ENCODE assay signal across 8 cellular contexts in the genomic region with DNA sequence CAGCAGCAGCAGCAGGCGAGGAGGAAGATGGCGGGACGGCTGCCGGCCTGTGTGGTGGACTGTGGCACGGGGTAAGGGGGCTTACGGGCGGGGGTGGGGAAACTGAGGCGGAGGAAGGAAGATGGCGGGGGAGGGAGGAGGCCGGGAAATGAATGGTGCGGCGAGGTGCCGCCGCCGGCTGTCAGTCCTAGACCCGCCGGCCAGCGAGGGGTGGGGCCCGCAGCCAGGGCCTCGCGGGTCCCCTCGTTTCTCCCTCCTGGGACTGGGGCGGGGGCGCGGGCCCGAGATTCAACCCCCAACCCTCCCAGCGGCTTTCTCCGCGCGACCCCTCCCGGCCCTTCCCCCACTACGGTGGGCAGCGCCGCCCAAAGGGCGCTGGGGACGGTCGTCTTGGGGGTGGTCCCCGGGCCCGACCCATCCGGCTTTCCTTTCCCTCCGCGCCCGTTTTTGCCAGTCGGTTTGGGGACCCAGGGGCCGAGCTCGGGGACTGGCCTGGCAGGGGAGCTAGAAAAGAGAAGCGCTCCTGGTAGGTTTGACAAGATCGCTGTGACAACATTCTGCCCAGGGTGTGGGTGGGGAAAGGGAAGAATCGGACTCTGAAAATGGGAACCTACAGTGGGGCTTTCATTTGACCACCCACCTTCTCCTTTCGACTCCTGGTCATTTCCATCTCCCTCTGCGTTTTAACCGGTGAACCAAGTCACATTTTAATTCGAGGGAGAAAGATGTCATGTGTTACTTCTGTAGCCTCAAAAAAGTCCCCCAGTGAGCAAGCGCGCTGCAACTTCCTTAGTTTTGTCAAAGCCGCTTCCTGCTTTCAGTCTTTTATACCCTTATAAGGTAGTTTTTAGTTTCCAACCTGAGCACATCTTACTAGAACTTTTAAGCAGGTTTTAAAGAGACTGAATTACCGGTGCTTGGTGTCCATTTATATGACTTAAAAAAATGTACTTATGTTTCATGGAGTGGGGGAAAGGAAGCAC. TPM values are rescaled to one million over a fixed set of nuclear protein-coding genes. Genes with fewer than 3 reads are reported as not detected.
DNase-seq lines count a peak whose midpoint lies in the region; ATAC-seq and TF ChIP-seq lines count a peak whose summit lies in the region.

No MANE protein-coding gene starts in this region.

- no peaks in the 10 kb centered on the region for H3K27me3 ChIP-seq in HCT116 (ENCODE audit: insufficient read depth, low read length)

- H3K27ac ChIP-seq in HCT116 (ENCODE audit: low read depth, low read length), result peak overlapping the region; percentile 82

- TF ChIP-seq RAD21 in HCT116 (IDR thresholded peaks at IDR 0.05; ENCODE audit: low read depth), result no peak

- peak overlapping the region; percentile 73 to 86 for H3K4me3 ChIP-seq in HCT116 (replicated peaks in 1 of 2; ENCODE audit: low read depth in 1 of 2, low read length in 2 of 2)

- no peak for TF ChIP-seq POLR2A in HCT116 (IDR thresholded peaks at IDR 0.05; ENCODE audit: borderline replicate concordance, extremely low read depth, insufficient read depth, insufficient read length)

- no peak overlapping the region for H2AFZ ChIP-seq in HCT116 (ENCODE audit: low read depth, low read length, poor library complexity, severe bottlenecking)

- H3K4me2 ChIP-seq in HCT116 (ENCODE audit: low read length), result peak overlapping the region; percentile 76

- H4K20me1 ChIP-seq in HCT116 (ENCODE audit: insufficient read depth), result no peaks in the 10 kb centered on the region

- no peaks in the 10 kb centered on the region; a peak in 1 of 4 replicates for H3K36me3 ChIP-seq in HCT116 (ENCODE audit: control insufficient read depth in 1 of 2, insufficient read depth in 2 of 2, low read length in 2 of 2)

- TSS peak; percentile 43 for BruUV-seq in HCT116 (replicated peaks; lab: Mats Ljungman, UMichigan)

- H3K9ac ChIP-seq in HCT116 (ENCODE audit: low read length), result peak overlapping the region; percentile 80

- peak; percentile 37 for ATAC-seq in HCT116

- H3K79me2 ChIP-seq in HCT116 (ENCODE audit: insufficient read depth, low read length), result peaks cover 53% of the 10 kb centered on the region

- intact Hi-C loops in HCT116 (cut with micrococcal nuclease), result no loop called here

- H3K9me2 ChIP-seq in HCT116 (ENCODE audit: insufficient read depth), result no peaks in the 10 kb centered on the region

- H3K9me3 ChIP-seq in HCT116 (ENCODE audit: control insufficient read depth in 1 of 2, insufficient read depth in 1 of 2, low read depth in 1 of 2, low read length in 2 of 2), result no peaks in the 10 kb centered on the region

- POLR2A ChIA-PET in GM10248 (lab: Yijun Ruan, JAX) (interaction anchor here (0.6 kb wide), 1 partner anchor 20 kb away, joined by 3 read pairs; no protein-coding TSS in a partner anchor), HCT116 (lab: Charles Lee) (interaction anchor here (0.7 to 1.5 kb wide), 4 partner anchors 10 to 20 kb away, joined by 3 to 5 read pairs (median 4); no protein-coding TSS in a partner anchor)

- RAD21 ChIA-PET in HCT116 (lab: Charles Lee; ENCODE audit: low non-redundant PET in 1 of 2, low total read pairs in 2 of 2, uncharacterized antibody in 2 of 2, unreplicated experiment in 2 of 2), result no interaction called here

- peaks cover 47 to 60% of the 10 kb centered on the region in 2 experiments for H3K4me1 ChIP-seq in HCT116 (ENCODE audit: control insufficient read depth in 1 of 2, insufficient read depth in 2 of 2, low read length in 2 of 2)

- CTCF ChIA-PET in GM10248 (lab: Yijun Ruan, JAX), result interaction anchor here (0.6 to 1.0 kb wide), 3 partner anchors 10 to 22 kb away, joined by 3 read pairs; no protein-coding TSS in a partner anchor
- CTCF ChIA-PET in HCT116 (lab: Charles Lee), result no interaction called here

- peak; percentile 48 for DNase-seq in GM10248 (ENCODE audit: extremely low spot score)
- peak; percentile 41 for DNase-seq in HCT116 (ENCODE audit: low read depth, low spot score)
- peak; percentile 84 for DNase-seq in NAMALWA (ENCODE audit: low spot score)
- peak; percentile 71 for DNase-seq in activated CD4-positive, CD25-positive, alpha-beta regulatory T cell treated with anti-CD3 and anti-CD28 coated beads, Interleukin-2, amount 50 U/mL, for 16 hours (ENCODE audit: low read depth, low spot score)
- DNase-seq in cerebellar cortex (ENCODE audit: low spot score), result peak; percentile 76
- peak; percentile 74 for DNase-seq in kidney glomerular epithelial cell (lab: John Stamatoyannopoulos, UW)
- DNase-seq in stimulated activated CD4-positive, alpha-beta T cell treated with anti-CD3 and anti-CD28 coated beads, Interleukin-1b, Interleukin-23, amount 100 ng/mL, for 4 hours (ENCODE audit: low read depth in 2 of 2), result peak; percentile 54 to 62
- DNase-seq in middle frontal gyrus (ENCODE audit: extremely low spot score, low spot score), result no peak

- no peak for TF ChIP-seq CTCF in GM10248 (IDR thresholded peaks at IDR 0.05; ENCODE audit: control extremely low read depth, extremely low read depth, low read depth, missing control alignments)
- TF ChIP-seq CTCF in HCT116 (IDR thresholded peaks at IDR 0.05 in 2 of 3, conservative IDR thresholded peaks at IDR 0.05 in 1 of 3; ENCODE audit: borderline replicate concordance in 1 of 3, insufficient read depth in 1 of 3, low read depth in 2 of 3, low read length in 2 of 3), result no peak

TF ChIP-seq in HCT116, 20 proteins besides CTCF, POLR2A, EP300 and RAD21 (continues in another document):
- no peak for TF ChIP-seq CBX3 (IDR thresholded peaks at IDR 0.05; ENCODE audit: low read depth)
- TF ChIP-seq ZFX (IDR thresholded peaks at IDR 0.05), result peak; percentile 52
- TF ChIP-seq EZH2phosphoT487 (IDR thresholded peaks at IDR 0.05; ENCODE audit: borderline replicate concordance), result no peak
- TF ChIP-seq JUND (IDR thresholded peaks at IDR 0.05), result no peak
- TF ChIP-seq, protein P1, sequence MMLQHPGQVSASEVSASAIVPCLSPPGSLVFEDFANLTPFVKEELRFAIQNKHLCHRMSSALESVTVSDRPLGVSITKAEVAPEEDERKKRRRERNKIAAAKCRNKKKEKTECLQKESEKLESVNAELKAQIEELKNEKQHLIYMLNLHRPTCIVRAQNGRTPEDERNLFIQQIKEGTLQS (IDR thresholded peaks at IDR 0.05), result no peak
- TF ChIP-seq ELF1 (IDR thresholded peaks at IDR 0.05; ENCODE audit: borderline replicate concordance, low read depth), result peak; percentile 44; the same call in 1 of the 2 replicates
- no peak for TF ChIP-seq YY1 (IDR thresholded peaks at IDR 0.05; ENCODE audit: extremely low read depth, insufficient replicate concordance, low read depth, low read length)
- no peak for TF ChIP-seq CEBPB (IDR thresholded peaks at IDR 0.05; ENCODE audit: low read depth)
- TF ChIP-seq SRF (IDR thresholded peaks at IDR 0.05; ENCODE audit: low read depth), result peak; percentile 94
- TF ChIP-seq TCF7L2 (IDR thresholded peaks at IDR 0.05; ENCODE audit: borderline replicate concordance, extremely low read depth, insufficient read depth, insufficient read length), result no peak
- no peak for TF ChIP-seq EGR1 (IDR thresholded peaks at IDR 0.05; ENCODE audit: low read depth)
- TF ChIP-seq, protein P2, sequence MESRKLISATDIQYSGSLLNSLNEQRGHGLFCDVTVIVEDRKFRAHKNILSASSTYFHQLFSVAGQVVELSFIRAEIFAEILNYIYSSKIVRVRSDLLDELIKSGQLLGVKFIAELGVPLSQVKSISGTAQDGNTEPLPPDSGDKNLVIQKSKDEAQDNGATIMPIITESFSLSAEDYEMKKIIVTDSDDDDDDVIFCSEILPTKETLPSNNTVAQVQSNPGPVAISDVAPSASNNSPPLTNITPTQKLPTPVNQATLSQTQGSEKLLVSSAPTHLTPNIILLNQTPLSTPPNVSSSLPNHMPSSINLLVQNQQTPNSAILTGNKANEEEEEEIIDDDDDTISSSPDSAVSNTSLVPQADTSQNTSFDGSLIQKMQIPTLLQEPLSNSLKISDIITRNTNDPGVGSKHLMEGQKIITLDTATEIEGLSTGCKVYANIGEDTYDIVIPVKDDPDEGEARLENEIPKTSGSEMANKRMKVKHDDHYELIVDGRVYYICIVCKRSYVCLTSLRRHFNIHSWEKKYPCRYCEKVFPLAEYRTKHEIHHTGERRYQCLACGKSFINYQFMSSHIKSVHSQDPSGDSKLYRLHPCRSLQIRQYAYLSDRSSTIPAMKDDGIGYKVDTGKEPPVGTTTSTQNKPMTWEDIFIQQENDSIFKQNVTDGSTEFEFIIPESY (IDR thresholded peaks at IDR 0.05; ENCODE audit: extremely low read depth, insufficient replicate concordance, low read length), result no peak
- TF ChIP-seq EZH2 (IDR thresholded peaks at IDR 0.05), result no peak
- TF ChIP-seq, protein P3, sequence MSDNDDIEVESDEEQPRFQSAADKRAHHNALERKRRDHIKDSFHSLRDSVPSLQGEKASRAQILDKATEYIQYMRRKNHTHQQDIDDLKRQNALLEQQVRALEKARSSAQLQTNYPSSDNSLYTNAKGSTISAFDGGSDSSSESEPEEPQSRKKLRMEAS (IDR thresholded peaks at IDR 0.05), result no peak; the same call in 1 of the 2 replicates
- no peak for TF ChIP-seq SP1 (IDR thresholded peaks at IDR 0.05; ENCODE audit: low read depth)
- TF ChIP-seq FOSL1 (IDR thresholded peaks at IDR 0.05; ENCODE audit: low read depth), result no peak
- peak; percentile 38 for TF ChIP-seq POLR2AphosphoS5 (IDR thresholded peaks at IDR 0.05; ENCODE audit: low read depth, low read length)
- no peak for TF ChIP-seq SIN3A (IDR thresholded peaks at IDR 0.05; ENCODE audit: low read depth)
- no peak for TF ChIP-seq ZNF274 (IDR thresholded peaks at IDR 0.05; ENCODE audit: low read depth, low read length)

RNA-seq across cellular contexts. Expression of a gene that starts 0.7 kb away (rescaled TPM):
- total RNA-seq in HCT116 (2021; ENCODE audit: unreplicated experiment), result 232 TPM
- polyA plus RNA-seq in HCT116 (2012), result 152 and 169 TPM in 2 replicates
